In the genomic region with DNA sequence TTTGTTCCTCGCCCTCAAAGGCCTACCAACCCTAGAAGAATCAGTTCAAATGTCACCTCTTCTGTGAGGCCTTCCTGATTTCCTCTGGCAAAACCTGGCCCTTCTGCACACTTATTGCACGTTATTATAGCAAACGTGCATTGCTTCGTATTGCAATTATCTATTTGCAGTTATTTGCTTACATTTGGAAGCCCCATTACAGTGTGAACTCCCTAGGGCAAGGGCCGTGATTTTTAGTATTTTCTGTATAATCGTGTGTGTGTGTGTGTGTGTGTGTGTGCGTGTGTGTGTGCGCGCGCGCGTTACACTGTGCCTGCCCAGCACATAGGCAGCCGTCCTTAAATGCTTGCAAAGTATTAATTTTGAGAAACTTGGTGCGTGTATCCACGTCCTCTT, we compare ENCODE assay signal across 8 cellular contexts. TPM values are rescaled to one million over a fixed set of nuclear protein-coding genes. Genes with fewer than 3 reads are reported as not detected.
A peak's percentile ranks its signal among the peaks of the same experiment; 100 is the strongest.
DNase-seq lines count a peak whose midpoint lies in the region; ATAC-seq and TF ChIP-seq lines count a peak whose summit lies in the region.

No MANE protein-coding gene starts in this region.

- peak overlapping the region; percentile 91 for H2AFZ ChIP-seq in IMR-90 (replicated peaks; ENCODE audit: low read length, poor library complexity)

- in situ Hi-C loops in IMR-90 (cut with MboI; ENCODE audit: low sequenced_read_pairs): no loop called here

- H3K9me1 ChIP-seq in IMR-90 (ENCODE audit: insufficient read depth, low read length): peaks cover 6% of the 10 kb centered on the region

- POLR2A ChIA-PET in IMR-90 (lab: Charles Lee; ENCODE audit: unreplicated experiment): interaction anchor here (0.8 kb wide), 1 partner anchor 70 kb away, joined by 3 read pairs; no protein-coding TSS in a partner anchor

- BruUV-seq in IMR-90 (replicated peaks; lab: Mats Ljungman, UMichigan): no TSS peak

- H2BK20ac ChIP-seq in IMR-90 (ENCODE audit: low read depth, low read length): no peak overlapping the region

- no peak overlapping the region for H4K5ac ChIP-seq in IMR-90 (ENCODE audit: low read depth, low read length)

- TF ChIP-seq POLR2A in IMR-90 (IDR thresholded peaks at IDR 0.05; ENCODE audit: low read depth, low read length): no peak

- intact Hi-C loops in IMR-90 (cut with micrococcal nuclease): no loop called here

- TF ChIP-seq CTCF in IMR-90 (conservative IDR thresholded peaks at IDR 0.05; ENCODE audit: low read depth, low read length) (no peak), nephron (IDR thresholded peaks at IDR 0.05; ENCODE audit: unreplicated experiment in 3 of 3) (no peak)

- H3K4ac ChIP-seq in IMR-90 (ENCODE audit: low read depth, low read length): no peak overlapping the region

- H3K27ac Mint-ChIP-seq in nephron: no peak overlapping the region

- no peak overlapping the region for H3K56ac ChIP-seq in IMR-90 (ENCODE audit: extremely low read depth, insufficient read depth, low read length)

- peaks cover 0 to 12% (median 0%) of the 10 kb centered on the region in 11 experiments; a peak in 3 of 22 replicates for H3K36me3 ChIP-seq in BLaER1 treated with 17β-estradiol and CSF1 and Interleukin-3, amounts not matched to agents 10 nM and 100 nM
- no peaks in the 10 kb centered on the region for H3K36me3 ChIP-seq in IMR-90 (ENCODE audit: control insufficient read depth, insufficient read depth, low read length)
- H3K36me3 ChIP-seq in effector memory CD4-positive, alpha-beta T cell (ENCODE audit: control insufficient read depth, insufficient read depth, low read length): no peaks in the 10 kb centered on the region

- no peak overlapping the region for H3K14ac ChIP-seq in IMR-90 (replicated peaks; ENCODE audit: low read depth, low read length)

- H3K4me1 Mint-ChIP-seq in nephron: peaks cover 9% of the 10 kb centered on the region

- H2AK5ac ChIP-seq in IMR-90 (ENCODE audit: low read depth, low read length): no peak overlapping the region

- H3K4me3 ChIP-seq in BLaER1 treated with 17β-estradiol and CSF1 and Interleukin-3, amounts not matched to agents 10 nM and 100 nM: peak overlapping the region; percentile 68 to 83 (median 73)
- H3K4me3 ChIP-seq in IMR-90 (ENCODE audit: insufficient read depth, low read depth, low read length): peak overlapping the region; percentile 69
- H3K4me3 ChIP-seq in effector memory CD4-positive, alpha-beta T cell (ENCODE audit: insufficient read depth, low read depth, low read length, poor library complexity, severe bottlenecking): peak overlapping the region; percentile 84

- peak overlapping the region; percentile 9 to 58; a peak in 1 of 4 replicates for H4K8ac ChIP-seq in IMR-90 (ENCODE audit: low read depth in 2 of 2, low read length in 2 of 2)

- TF ChIP-seq RAD21 in IMR-90 (IDR thresholded peaks at IDR 0.05; ENCODE audit: low read length): no peak

- WGBS in IMR-90 (ENCODE audit: extremely low coverage in 2 of 2, insufficient read length in 1 of 2), 2 experiments: no CpG with 5 or more reads among the region's 15 CpGs

- ATAC-seq in GM21381 (IDR thresholded peaks at IDR 0.05; ENCODE audit: unreplicated experiment) (peak; percentile 20), IMR-90 (ENCODE audit: low read depth) (peak; percentile 1; the same call in 1 of the 2 replicates), HG03565 (IDR thresholded peaks at IDR 0.05; ENCODE audit: unreplicated experiment) (no peak)

- peaks cover 28% of the 10 kb centered on the region for H3K27me3 Mint-ChIP-seq in nephron (ENCODE audit: low read depth)

- no peaks in the 10 kb centered on the region for H3K9me3 Mint-ChIP-seq in nephron

- H3K4me1 ChIP-seq in BLaER1 treated with 17β-estradiol and CSF1 and Interleukin-3, amounts not matched to agents 10 nM and 100 nM: peaks cover 7 to 13% (median 11%) of the 10 kb centered on the region in 10 experiments; a peak in 19 of 20 replicates
- H3K4me1 ChIP-seq in IMR-90 (ENCODE audit: control insufficient read depth, insufficient read depth, low read length): peaks cover 6% of the 10 kb centered on the region
- peaks cover 8% of the 10 kb centered on the region for H3K4me1 ChIP-seq in effector memory CD4-positive, alpha-beta T cell (ENCODE audit: control insufficient read depth, insufficient read depth, low read length, poor library complexity, severe bottlenecking)

- H3K79me1 ChIP-seq in IMR-90 (ENCODE audit: low read depth in 1 of 2, low read length in 2 of 2): 0 out of 4 replicates have a peak, but pooled peaks cover 0 to 5% of the 10 kb centered on the region in 2 experiments

- no peaks in the 10 kb centered on the region for H4K20me1 ChIP-seq in BLaER1 treated with 17β-estradiol and CSF1 and Interleukin-3, amounts not matched to agents 10 nM and 100 nM
- no peaks in the 10 kb centered on the region for H4K20me1 ChIP-seq in IMR-90 (ENCODE audit: insufficient read depth, low read length)

- H2BK5ac ChIP-seq in IMR-90 (ENCODE audit: low read depth, low read length, poor library complexity, severe bottlenecking): no peak overlapping the region

- no peak overlapping the region for H2BK15ac ChIP-seq in IMR-90 (ENCODE audit: low read depth, low read length)

- H3K27ac ChIP-seq in BLaER1 treated with 17β-estradiol and CSF1 and Interleukin-3, amounts not matched to agents 10 nM and 100 nM: no peak overlapping the region; a peak in 1 of 22 replicates
- H3K27ac ChIP-seq in IMR-90 (ENCODE audit: insufficient read depth, low read length): no peak overlapping the region
- peak overlapping the region; percentile 59 for H3K27ac ChIP-seq in effector memory CD4-positive, alpha-beta T cell (ENCODE audit: insufficient read depth, low read length, poor library complexity, severe bottlenecking)

- H2BK120ac ChIP-seq in IMR-90 (ENCODE audit: low read depth, low read length): no peak overlapping the region

- H3K4me2 ChIP-seq in BLaER1 treated with 17β-estradiol and CSF1 and Interleukin-3, amounts not matched to agents 10 nM and 100 nM: peak overlapping the region; percentile 89 to 99 (median 94)
- peak overlapping the region; percentile 85 for H3K4me2 ChIP-seq in IMR-90 (ENCODE audit: low read depth, low read length)

- CTCF ChIA-PET in IMR-90 (lab: Yijun Ruan, JAX): no interaction called here

- no peak overlapping the region for H3K18ac ChIP-seq in IMR-90 (ENCODE audit: low read depth, low read length)

- peaks cover 0 to 6% (median 0%) of the 10 kb centered on the region in 11 experiments; a peak in 1 of 22 replicates for H3K27me3 ChIP-seq in BLaER1 treated with 17β-estradiol and CSF1 and Interleukin-3, amounts not matched to agents 10 nM and 100 nM
- H3K27me3 ChIP-seq in IMR-90 (ENCODE audit: control insufficient read depth, insufficient read depth, low read length): peaks cover 16% of the 10 kb centered on the region
- no peaks in the 10 kb centered on the region for H3K27me3 ChIP-seq in effector memory CD4-positive, alpha-beta T cell (replicated peaks; ENCODE audit: control insufficient read depth, insufficient read depth, low read length, poor library complexity, severe bottlenecking)

- H3K4me3 Mint-ChIP-seq in nephron: peak overlapping the region; percentile 82 to 87 (median 87)

- H3K23ac ChIP-seq in IMR-90 (ENCODE audit: low read depth, low read length): no peak overlapping the region

- H3K9ac ChIP-seq in BLaER1 treated with 17β-estradiol and CSF1 and Interleukin-3, amounts not matched to agents 10 nM and 100 nM: peak overlapping the region; percentile 5 to 85 (median 82); a peak in 16 of 22 replicates
- no peak overlapping the region for H3K9ac ChIP-seq in IMR-90 (ENCODE audit: low read depth, low read length)

- DNase-seq in IMR-90 (no peak), SKM-1 treated with dmso at 0.1 percent for 144 hours (lab: John Stamatoyannopoulos, UW; ENCODE audit: unreplicated experiment) (no peak), NCI-H526 (lab: John Stamatoyannopoulos, UW) (no peak)
- peak in 1 of 3 donors; percentile 10 for DNase-seq in effector memory CD4-positive, alpha-beta T cell

- H3K36me3 Mint-ChIP-seq in nephron (ENCODE audit: low read depth): peaks cover 5% of the 10 kb centered on the region

- H4K91ac ChIP-seq in IMR-90 (ENCODE audit: insufficient read depth, low read depth, low read length): no peak overlapping the region

- dilution Hi-C loops in IMR-90 (cut with HindIII; ENCODE audit: low sequenced_read_pairs, unreplicated experiment): no loop called here

- no peak overlapping the region for H2AK9ac ChIP-seq in IMR-90 (replicated peaks; ENCODE audit: low read depth, low read length, poor library complexity)

- peaks cover 0 to 2% (median 0%) of the 10 kb centered on the region in 11 experiments; a peak in 5 of 22 replicates for H3K9me3 ChIP-seq in BLaER1 treated with 17β-estradiol and CSF1 and Interleukin-3, amounts not matched to agents 10 nM and 100 nM (replicated peaks in 1 of 11)
- no peaks in the 10 kb centered on the region for H3K9me3 ChIP-seq in IMR-90 (ENCODE audit: control insufficient read depth, insufficient read depth, low read length)
- no peaks in the 10 kb centered on the region for H3K9me3 ChIP-seq in effector memory CD4-positive, alpha-beta T cell (ENCODE audit: control insufficient read depth, low read length)

TF ChIP-seq in IMR-90, 13 proteins besides CTCF, POLR2A, EP300 and RAD21 (continues in another document):
- TF ChIP-seq RFX5 (IDR thresholded peaks at IDR 0.05; ENCODE audit: low read depth, low read length) (no peak), RCOR1 (IDR thresholded peaks at IDR 0.05; ENCODE audit: insufficient replicate concordance, low read length) (no peak), BHLHE40 (IDR thresholded peaks at IDR 0.05; ENCODE audit: low read depth, low read length) (no peak), MAFK (IDR thresholded peaks at IDR 0.05; ENCODE audit: low read depth, low read length) (no peak), FOS (IDR thresholded peaks at IDR 0.05; ENCODE audit: low read depth, low read length) (no peak), CHD1 (IDR thresholded peaks at IDR 0.05; ENCODE audit: low read depth, low read length) (no peak)
- TF ChIP-seq, protein P1, sequence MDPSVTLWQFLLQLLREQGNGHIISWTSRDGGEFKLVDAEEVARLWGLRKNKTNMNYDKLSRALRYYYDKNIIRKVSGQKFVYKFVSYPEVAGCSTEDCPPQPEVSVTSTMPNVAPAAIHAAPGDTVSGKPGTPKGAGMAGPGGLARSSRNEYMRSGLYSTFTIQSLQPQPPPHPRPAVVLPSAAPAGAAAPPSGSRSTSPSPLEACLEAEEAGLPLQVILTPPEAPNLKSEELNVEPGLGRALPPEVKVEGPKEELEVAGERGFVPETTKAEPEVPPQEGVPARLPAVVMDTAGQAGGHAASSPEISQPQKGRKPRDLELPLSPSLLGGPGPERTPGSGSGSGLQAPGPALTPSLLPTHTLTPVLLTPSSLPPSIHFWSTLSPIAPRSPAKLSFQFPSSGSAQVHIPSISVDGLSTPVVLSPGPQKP (IDR thresholded peaks at IDR 0.05; ENCODE audit: borderline replicate concordance, low read depth, low read length): no peak

RNA-seq across cellular contexts. Expression of a gene that starts 0.5 kb away (rescaled TPM):
- 3.6 and 4.7 TPM in 2 replicates for total RNA-seq in IMR-90 (2012; rRNA removed)
- polyA plus RNA-seq in IMR-90 (2012; rRNA removed): 7.5 and 7.8 TPM in 2 replicates
- polyA plus RNA-seq in IMR-90 (2012; cell fraction: cytosol; rRNA removed): 7.5 and 9.1 TPM in 2 replicates
- polyA plus RNA-seq in IMR-90 (2012; cell fraction: nucleus; rRNA removed; ENCODE audit: low replicate concordance): 9.6 and 10.6 TPM in 2 replicates

RNA-seq across cellular contexts. Expression of a gene that starts 5.5 kb away (rescaled TPM):
- total RNA-seq in IMR-90 (2012; rRNA removed): not detected in 2 replicates
- 0.03 TPM in 1 of 2 replicates, not detected in the other for polyA plus RNA-seq in IMR-90 (2012; rRNA removed)
- 0.01 TPM in 1 of 2 replicates, not detected in the other for polyA plus RNA-seq in IMR-90 (2012; cell fraction: cytosol; rRNA removed)
- 0.10 and 0.11 TPM in 2 replicates for polyA plus RNA-seq in IMR-90 (2012; cell fraction: nucleus; rRNA removed; ENCODE audit: low replicate concordance)
